In the genomic region with DNA sequence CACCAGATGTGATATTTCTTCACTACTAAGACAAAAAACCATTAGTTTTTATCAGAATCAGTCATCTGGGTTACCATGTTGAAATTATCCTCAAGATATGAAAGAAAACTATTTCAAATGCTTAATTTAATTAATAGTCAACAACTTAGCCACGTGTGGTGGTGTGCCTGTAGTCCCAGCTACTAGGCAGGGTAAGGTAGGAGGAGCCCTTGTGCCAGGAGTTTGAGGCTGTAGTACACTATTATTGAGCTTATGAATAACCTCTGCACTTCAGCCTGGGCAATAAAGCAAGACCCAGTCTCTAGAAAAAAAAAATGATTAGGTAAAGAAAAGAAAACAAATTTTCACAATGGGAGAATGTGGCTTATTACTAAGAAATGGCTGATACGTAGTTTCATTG, we compare ENCODE assay signal across 30 cellular contexts.
"Had no signal": no experiment of that assay in that cellular context is flagged by ENCODE, and none has a peak within 500 bp of the region (broad histone marks: within the 10 kb centered on the region; RNA-seq: fewer than 3 reads in every experiment).

No MANE protein-coding gene starts in this region.

- H3K9me3 Mint-ChIP-seq: activated B cell treated with CpG ODN at 0.5 μM for 24 hours; activated CD4-positive, alpha-beta memory T cell treated with anti-CD3 and anti-CD28 coated beads for 36 hours; activated T-cell treated with anti-CD3 and anti-CD28 coated beads, Interleukin-2, amount 50 U/mL, for 4 hours; activated T-helper 17 cell treated with anti-CD3 and anti-CD28 coated beads, Interleukin-2, amount 50 U/mL, for 72 hours; central memory CD8-positive, alpha-beta T cell; effector memory CD8-positive, alpha-beta T cell; T-helper 2 cell treated with Interferon-gamma antibody and Interleukin-4, amounts not matched to agents 5 μg/mL and 100 μg/mL, for 36 hours had no signal

- H3K4me3 Mint-ChIP-seq: activated B cell treated with CpG ODN at 0.5 μM for 24 hours; activated CD4-positive, alpha-beta memory T cell treated with anti-CD3 and anti-CD28 coated beads for 36 hours; activated CD8-positive, alpha-beta memory T cell treated with anti-CD3 and anti-CD28 coated beads, Interleukin-2, amount 10 ng/mL, durations not matched to agents 7 days and 5 days; activated CD8-positive, alpha-beta T cell treated with anti-CD3 and anti-CD28 coated beads, Interleukin-2, amount 10 ng/mL, durations not matched to agents 7 days and 5 days; activated naive CD8-positive, alpha-beta T cell; activated T-cell treated with anti-CD3 and anti-CD28 coated beads, Interleukin-2, amount 50 U/mL, for 4 hours; activated T-helper 17 cell treated with anti-CD3 and anti-CD28 coated beads, Interleukin-2, amount 50 U/mL, for 72 hours; central memory CD8-positive, alpha-beta T cell; effector memory CD8-positive, alpha-beta T cell; T-helper 17 cell; T-helper 2 cell treated with Interferon-gamma antibody and Interleukin-4, amounts not matched to agents 5 μg/mL and 100 μg/mL, for 36 hours had no signal

- DNase-seq: activated B cell treated with CpG ODN at 0.5 μM for 24 hours; activated CD4-positive, alpha-beta memory T cell treated with anti-CD3 and anti-CD28 coated beads for 36 hours; activated CD4-positive, alpha-beta T cell treated with anti-CD3 and anti-CD28 coated beads for 48 hours; activated CD8-positive, alpha-beta memory T cell treated with anti-CD3 and anti-CD28 coated beads, Interleukin-2, amount 10 ng/mL, durations not matched to agents 7 days and 5 days; activated CD8-positive, alpha-beta memory T cell treated with anti-CD3 and anti-CD28 coated beads, Interleukin-2, amount 50 U/mL, for 4 hours; activated CD8-positive, alpha-beta T cell treated with anti-CD3 and anti-CD28 coated beads, Interleukin-2, amount 10 ng/mL, durations not matched to agents 7 days and 5 days; activated effector memory CD4-positive, alpha-beta T cell treated with Interleukin-2 at 50 U/mL for 16 hours; activated gamma-delta T cell treated with Interleukin-2 at 50 U/mL for 16 hours; activated naive CD4-positive, alpha-beta T cell treated with anti-CD3 and anti-CD28 coated beads, Interleukin-2, amount 50 U/mL, for 16 hours; activated naive CD4-positive, alpha-beta T cell treated with Interleukin-2 at 50 U/mL for 16 hours; activated T-cell treated with anti-CD3 and anti-CD28 coated beads, Interleukin-2, amount 50 U/mL, for 4 hours; amniotic stem cell; anterior cingulate cortex; brain microvascular endothelial cell; cortex of kidney; dermis blood vessel endothelial cell; effector CD4-positive, alpha-beta T cell; effector memory CD8-positive, alpha-beta T cell; foreskin fibroblast; head of caudate nucleus; T-helper 1 cell; T-helper 17 cell; T1000; WERI-Rb-1 had no signal

- H3K4me1 Mint-ChIP-seq: activated B cell treated with CpG ODN at 0.5 μM for 24 hours; central memory CD8-positive, alpha-beta T cell had no signal

- H3K36me3 Mint-ChIP-seq: activated CD4-positive, alpha-beta memory T cell treated with anti-CD3 and anti-CD28 coated beads for 36 hours had no signal

- H3K27ac Mint-ChIP-seq: activated B cell treated with CpG ODN at 0.5 μM for 24 hours; activated CD4-positive, alpha-beta memory T cell treated with anti-CD3 and anti-CD28 coated beads for 36 hours; activated CD8-positive, alpha-beta memory T cell treated with anti-CD3 and anti-CD28 coated beads, Interleukin-2, amount 10 ng/mL, durations not matched to agents 7 days and 5 days; activated CD8-positive, alpha-beta T cell treated with anti-CD3 and anti-CD28 coated beads, Interleukin-2, amount 10 ng/mL, durations not matched to agents 7 days and 5 days; activated naive CD8-positive, alpha-beta T cell; effector memory CD8-positive, alpha-beta T cell; T-helper 17 cell; T-helper 2 cell treated with Interferon-gamma antibody and Interleukin-4, amounts not matched to agents 5 μg/mL and 100 μg/mL, for 36 hours had no signal

- H3K27me3 Mint-ChIP-seq: activated B cell treated with CpG ODN at 0.5 μM for 24 hours; activated CD4-positive, alpha-beta memory T cell treated with anti-CD3 and anti-CD28 coated beads for 36 hours; activated CD8-positive, alpha-beta memory T cell treated with anti-CD3 and anti-CD28 coated beads, Interleukin-2, amount 10 ng/mL, durations not matched to agents 7 days and 5 days; activated naive CD8-positive, alpha-beta T cell; activated T-helper 17 cell treated with anti-CD3 and anti-CD28 coated beads, Interleukin-2, amount 50 U/mL, for 72 hours; central memory CD8-positive, alpha-beta T cell; effector memory CD8-positive, alpha-beta T cell; T-helper 17 cell had no signal

- ATAC-seq: activated CD4-positive, CD25-positive, alpha-beta regulatory T cell treated with anti-CD3 and anti-CD28 coated beads, Interleukin-2, amount 50 U/mL, for 24 hours; activated CD8-positive, alpha-beta memory T cell treated with anti-CD3 and anti-CD28 coated beads, Interleukin-2, amount 10 ng/mL, durations not matched to agents 7 days and 5 days; activated CD8-positive, alpha-beta T cell treated with anti-CD3 and anti-CD28 coated beads, Interleukin-2, amount 10 ng/mL, durations not matched to agents 7 days and 5 days; activated T-cell treated with anti-CD3 and anti-CD28 coated beads, Interleukin-2, amount 50 U/mL, for 4 hours; activated T-helper 17 cell treated with anti-CD3 and anti-CD28 coated beads, Interleukin-2, amount 50 U/mL, for 72 hours; effector memory CD8-positive, alpha-beta T cell; esophagus mucosa; T-helper 17 cell had no signal
